In the genomic region with DNA sequence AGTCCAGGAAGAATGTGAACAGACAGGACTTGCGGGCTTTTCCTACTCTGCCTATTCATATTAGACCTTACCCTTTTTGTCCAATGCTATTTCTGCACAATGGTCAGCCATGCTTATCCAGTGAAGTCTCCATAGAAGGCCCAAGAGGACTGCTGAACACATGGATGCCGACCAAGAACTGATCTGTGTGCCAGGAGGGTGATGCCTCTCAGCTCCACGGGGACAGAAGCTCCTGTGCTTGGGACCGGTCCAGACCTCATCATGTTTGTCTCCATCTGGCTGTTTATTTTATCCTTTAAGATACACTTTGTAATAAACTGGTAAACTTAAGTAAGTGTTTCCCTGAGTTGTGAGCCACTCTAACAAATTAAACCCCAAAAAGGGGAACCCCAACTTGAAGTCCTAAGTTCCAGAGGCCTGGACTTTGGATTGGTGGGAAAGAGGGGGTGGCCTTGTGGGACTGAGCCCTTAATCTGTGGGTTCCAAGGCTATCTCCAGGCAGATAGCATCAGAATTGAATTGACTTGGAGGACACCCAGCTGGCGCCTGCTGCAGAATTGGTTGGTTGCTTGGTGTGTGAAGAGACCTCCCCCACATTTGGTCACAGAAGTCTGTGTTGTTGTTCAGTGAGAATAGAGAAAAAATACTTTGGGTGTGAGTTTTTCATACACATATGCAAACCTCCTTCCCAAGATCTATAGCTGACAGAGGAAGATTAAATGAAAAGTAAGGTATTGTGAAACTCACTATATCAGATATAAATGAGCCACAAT, we compare ENCODE assay signal across 12 cellular contexts.
"Had no signal": no experiment of that assay in that cellular context is flagged by ENCODE, and none has a peak within 500 bp of the region (broad histone marks: within the 10 kb centered on the region; RNA-seq: fewer than 3 reads in every experiment).

No MANE protein-coding gene starts in this region.

- H3K27ac ChIP-seq: ascending aorta, cardiac muscle cell, coronary artery, gastrocnemius medialis, heart right ventricle had no signal

- H3K36me3 ChIP-seq: ascending aorta, cardiac muscle cell, gastrocnemius medialis, heart right ventricle had no signal

- DNase-seq: activated CD4-positive, alpha-beta T cell treated with anti-CD3 and anti-CD28 coated beads, Interleukin-2, amount 50 U/mL, for 48 hours; activated CD4-positive, CD25-positive, alpha-beta regulatory T cell treated with anti-CD3 and anti-CD28 coated beads, Interleukin-2, amount 50 U/mL, for 72 hours; activated gamma-delta T cell treated with Interleukin-2 at 50 U/mL for 16 hours; activated T-cell treated with anti-CD3 and anti-CD28 coated beads, Interleukin-2, amount 50 U/mL, for 72 hours; effector CD4-positive, alpha-beta T cell; gastrocnemius medialis; heart right ventricle; kidney; small intestine had no signal

- H3K27me3 ChIP-seq: ascending aorta, cardiac muscle cell, gastrocnemius medialis, heart right ventricle had no signal

- H3K4me3 ChIP-seq: ascending aorta, cardiac muscle cell, coronary artery, gastrocnemius medialis, heart right ventricle had no signal

- ATAC-seq: activated T-cell treated with anti-CD3 and anti-CD28 coated beads, Interleukin-2, amount 50 U/mL, for 72 hours; gastrocnemius medialis had no signal

- H3K4me1 ChIP-seq: ascending aorta, gastrocnemius medialis had no signal

- H3K9me3 ChIP-seq: ascending aorta, gastrocnemius medialis, heart right ventricle had no signal
